ENCODE assay signal across 19 cellular contexts in the genomic region with DNA sequence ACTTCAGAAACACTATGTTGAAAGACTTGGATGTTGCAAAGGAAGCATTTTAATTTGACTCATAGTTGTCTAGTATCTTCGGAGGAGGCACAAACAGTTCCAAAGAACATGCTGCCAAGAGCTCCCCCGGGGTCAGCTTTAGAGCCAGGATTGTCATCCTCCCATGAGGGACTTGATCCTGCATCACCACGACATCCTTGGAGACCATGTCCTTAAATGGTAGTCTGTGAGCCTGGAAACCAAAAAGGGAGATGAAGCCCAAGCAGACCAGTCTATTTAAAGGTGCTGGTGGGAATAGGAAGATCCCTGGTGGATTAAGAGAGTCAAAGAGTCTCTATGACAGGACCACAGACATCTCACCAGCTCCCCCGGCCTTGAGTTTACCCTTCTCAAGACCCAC. TPM values are rescaled to one million over a fixed set of nuclear protein-coding genes. Genes with fewer than 3 reads are reported as not detected.
"Had no signal": no experiment of that assay in that cellular context is flagged by ENCODE, and none has a peak within 500 bp of the region (broad histone marks: within the 10 kb centered on the region; RNA-seq: fewer than 3 reads in every experiment).

No MANE protein-coding gene starts in this region.

- ATAC-seq: activated CD8-positive, alpha-beta memory T cell treated with anti-CD3 and anti-CD28 coated beads, Interleukin-2, amount 10 ng/mL, durations not matched to agents 7 days and 5 days; left lobe of liver; naive thymus-derived CD8-positive, alpha-beta T cell; SK-N-SH treated with all-trans-retinoic acid at 6 μM for 48 hours; stimulated activated naive CD8-positive, alpha-beta T cell treated with anti-CD3 and anti-CD28 coated beads, Interleukin-15, Interleukin-2, amounts not matched to agents 100 U/mL and 50 U/mL, for 24 hours had no signal

- H3K36me3 ChIP-seq: tibial nerve had no signal

- DNase-seq: activated B cell treated with CpG ODN at 0.5 μM for 24 hours; activated CD4-positive, alpha-beta memory T cell treated with anti-CD3 and anti-CD28 coated beads, Interleukin-2, amount 10 ng/mL, durations not matched to agents 7 days and 5 days; activated CD4-positive, alpha-beta T cell treated with anti-CD3 and anti-CD28 coated beads for 48 hours; activated CD8-positive, alpha-beta memory T cell treated with anti-CD3 and anti-CD28 coated beads, Interleukin-2, amount 10 ng/mL, durations not matched to agents 7 days and 5 days; activated naive CD4-positive, alpha-beta T cell; activated naive CD8-positive, alpha-beta T cell treated with anti-CD3 and anti-CD28 coated beads, Interleukin-2, amount 10 ng/mL, durations not matched to agents 7 days and 5 days; hippocampal formation; islet precursor cell; naive thymus-derived CD8-positive, alpha-beta T cell; stimulated activated naive CD8-positive, alpha-beta T cell treated with anti-CD3 and anti-CD28 coated beads, Interleukin-15, Interleukin-2, amounts not matched to agents 100 U/mL and 50 U/mL, for 24 hours; substantia nigra; T-helper 1 cell; T-helper 9 cell had no signal

- H3K9me3 ChIP-seq: tibial nerve had no signal

- H3K4me1 ChIP-seq: tibial nerve had no signal

- H3K27me3 ChIP-seq: tibial nerve had no signal

- H3K4me3 ChIP-seq: coronary artery, tibial nerve had no signal

RNA-seq across cellular contexts. Expression of gene DYNLRB2, which starts 33.3 kb away (rescaled TPM):
- total RNA-seq: activated CD4-positive, alpha-beta memory T cell treated with anti-CD3 and anti-CD28 coated beads, Interleukin-2, amount 10 ng/mL, durations not matched to agents 7 days and 5 days; activated naive CD8-positive, alpha-beta T cell treated with anti-CD3 and anti-CD28 coated beads, Interleukin-2, amount 10 ng/mL, durations not matched to agents 7 days and 5 days; epithelial cell of proximal tubule; left lobe of liver; osteocyte had no signal
